Comparison of ENCODE assay signal across 19 cellular contexts in the genomic region with DNA sequence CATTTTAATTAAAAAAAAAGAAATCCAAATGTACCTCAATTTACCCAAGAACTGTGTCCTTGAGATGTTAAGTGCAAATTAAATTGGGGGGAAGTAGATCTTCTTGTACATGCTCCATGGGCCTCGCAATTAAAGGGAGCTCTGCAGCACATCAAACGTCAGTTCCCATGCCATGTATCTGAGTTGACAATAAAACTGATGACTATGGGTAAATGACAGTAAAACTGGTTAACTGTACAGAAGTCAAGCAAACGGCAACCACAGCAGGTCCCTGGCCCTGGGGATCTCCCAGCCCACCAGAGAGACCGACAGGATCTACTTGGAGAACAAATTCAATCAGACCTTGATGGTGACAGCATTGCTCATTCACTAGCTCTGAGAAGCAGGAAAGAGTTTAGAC. TPM values are rescaled to one million over a fixed set of nuclear protein-coding genes. Genes with fewer than 3 reads are reported as not detected.
"Had no signal": no experiment of that assay in that cellular context is flagged by ENCODE, and none has a peak within 500 bp of the region (broad histone marks: within the 10 kb centered on the region; RNA-seq: fewer than 3 reads in every experiment).

No MANE protein-coding gene starts in this region.

- H3K36me3 ChIP-seq: colonic mucosa, heart left ventricle, stomach, tibial nerve, upper lobe of right lung, vagina had no signal

- H3K27ac Mint-ChIP-seq: natural killer cell had no signal

- ATAC-seq: natural killer cell, upper lobe of right lung had no signal

- H3K4me3 Mint-ChIP-seq: natural killer cell, neural crest cell had no signal

- H3K27me3 ChIP-seq: colonic mucosa, stomach, tibial nerve, upper lobe of right lung, vagina had no signal

- H3K27ac ChIP-seq: colonic mucosa, stomach, tibial nerve, upper lobe of right lung, vagina had no signal

- H3K9me3 Mint-ChIP-seq: natural killer cell had no signal

- H3K4me1 ChIP-seq: colonic mucosa, stomach, tibial nerve, upper lobe of right lung, vagina had no signal

- H3K4me3 ChIP-seq: colonic mucosa, heart left ventricle, stomach, tibial nerve, upper lobe of right lung, vagina had no signal

- DNase-seq: colonic mucosa; effector CD4-positive, alpha-beta T cell; natural killer cell; small intestine; stimulated activated CD4-positive, alpha-beta T cell treated with anti-CD3 and anti-CD28 coated beads, Interleukin-12 subunit alpha, Interleukin-12 subunit beta, amount 100 ng/mL, for 4 hours; stimulated activated naive CD4-positive, alpha-beta T cell; upper lobe of right lung had no signal

- FAIRE-seq: frontal cortex, small intestine had no signal

- H3K9me3 ChIP-seq: colonic mucosa, heart left ventricle, upper lobe of right lung had no signal

- H3K4me1 Mint-ChIP-seq: natural killer cell, neural crest cell had no signal

RNA-seq across cellular contexts. Expression of a gene that starts 32.8 kb away (rescaled TPM):
- total RNA-seq: dermis blood vessel endothelial cell, glomerular endothelial cell, kidney epithelial cell, mammary epithelial cell, myocyte, pulmonary artery endothelial cell had no signal

RNA-seq across cellular contexts. Expression of a gene that starts 51.2 kb away (rescaled TPM):
- total RNA-seq: vagina had no signal
